Comparison of ENCODE assay signal across 23 cellular contexts in the genomic region with DNA sequence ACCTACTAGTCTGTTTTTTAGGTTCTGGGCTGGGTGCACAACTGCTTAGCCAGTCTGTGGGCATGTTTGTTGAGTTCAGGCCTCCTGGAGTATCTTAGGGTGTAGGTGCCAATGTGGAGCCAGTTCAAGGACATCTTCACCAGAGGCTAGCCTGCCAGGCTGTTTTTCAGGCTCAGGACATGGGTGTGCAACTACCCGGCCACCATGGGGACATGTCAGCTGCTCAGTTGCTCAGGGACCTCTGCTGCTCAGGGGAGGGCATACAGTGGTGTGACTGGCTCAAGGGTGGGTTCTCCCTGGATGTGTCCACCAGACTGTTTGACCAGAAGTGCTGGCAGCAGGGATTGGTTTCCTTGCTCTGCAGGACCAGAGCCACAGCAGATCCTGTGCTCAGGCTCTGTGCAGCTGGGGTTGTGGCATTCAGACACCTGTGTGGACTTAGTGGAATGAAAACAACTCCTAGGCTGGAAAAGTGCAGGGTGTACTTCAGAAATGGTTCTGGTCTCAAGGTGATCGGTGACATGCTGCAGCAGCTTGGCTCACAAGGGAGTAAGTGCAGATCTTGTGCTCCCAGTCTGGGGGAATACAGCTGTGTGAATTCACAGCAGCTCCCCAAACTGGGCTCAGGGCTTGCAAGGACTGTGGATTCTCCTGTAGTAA.
"Had no signal": no experiment of that assay in that cellular context is flagged by ENCODE, and none has a peak within 500 bp of the region (broad histone marks: within the 10 kb centered on the region; RNA-seq: fewer than 3 reads in every experiment).

No MANE protein-coding gene starts in this region.

- DNase-seq: cortex of kidney; effector memory CD4-positive, alpha-beta T cell; gastrocnemius medialis; immature natural killer cell; left ventricle myocardium inferior; lower lobe of right lung; midbrain; nucleus accumbens; retina; stimulated activated CD4-positive, alpha-beta T cell treated with anti-CD3 and anti-CD28 coated beads, Interleukin-4, amount 100 ng/mL, for 1 hour; stimulated activated CD8-positive, alpha-beta memory T cell treated with anti-CD3 and anti-CD28 coated beads, Interleukin-4, amount 100 ng/mL, for 48 hours; tibial artery; upper lobe of left lung had no signal

- FAIRE-seq: keratinocyte had no signal

- H3K9ac ChIP-seq: neural progenitor cell, parathyroid adenoma had no signal

- H3K27ac ChIP-seq: epithelial cell of prostate, esophagus muscularis mucosa, left ventricle myocardium inferior, lower lobe of right lung, neural progenitor cell, parathyroid adenoma, psoas muscle, right lobe of liver, tibial artery, upper lobe of left lung, vagina had no signal

- H2AFZ ChIP-seq: neural progenitor cell, parathyroid adenoma had no signal

- ATAC-seq: natural killer cell treated with Interleukin-12 subunit alpha and Interleukin-12 subunit beta and Interleukin-15 and Interleukin-18, amount 100 ng/mL, for 72 hours; stimulated activated effector memory CD8-positive, alpha-beta T cell treated with anti-CD3 and anti-CD28 coated beads, Interleukin-12 subunit alpha, Interleukin-12 subunit beta, amount 100 ng/mL, for 72 hours had no signal

- H3K4me1 ChIP-seq: esophagus muscularis mucosa, left ventricle myocardium inferior, lower lobe of right lung, parathyroid adenoma, tibial artery, upper lobe of left lung, vagina had no signal

- H3K4me3 ChIP-seq: esophagus muscularis mucosa, gastrocnemius medialis, left ventricle myocardium inferior, lower lobe of right lung, neural progenitor cell, psoas muscle, right lobe of liver, tibial artery, upper lobe of left lung, vagina had no signal

- H3K4me2 ChIP-seq: neural progenitor cell had no signal

- H3K27me3 ChIP-seq: esophagus muscularis mucosa, gastrocnemius medialis, neural progenitor cell, right lobe of liver, tibial artery, upper lobe of left lung, vagina had no signal

- H3K36me3 ChIP-seq: esophagus muscularis mucosa, gastrocnemius medialis, left ventricle myocardium inferior, lower lobe of right lung, right lobe of liver, tibial artery, upper lobe of left lung, vagina had no signal

- H3K9me3 ChIP-seq: gastrocnemius medialis, psoas muscle, right lobe of liver, upper lobe of left lung, vagina had no signal

- H3K79me2 ChIP-seq: parathyroid adenoma had no signal
